Comparison of ENCODE assay signal across 8 cellular contexts in the genomic region with DNA sequence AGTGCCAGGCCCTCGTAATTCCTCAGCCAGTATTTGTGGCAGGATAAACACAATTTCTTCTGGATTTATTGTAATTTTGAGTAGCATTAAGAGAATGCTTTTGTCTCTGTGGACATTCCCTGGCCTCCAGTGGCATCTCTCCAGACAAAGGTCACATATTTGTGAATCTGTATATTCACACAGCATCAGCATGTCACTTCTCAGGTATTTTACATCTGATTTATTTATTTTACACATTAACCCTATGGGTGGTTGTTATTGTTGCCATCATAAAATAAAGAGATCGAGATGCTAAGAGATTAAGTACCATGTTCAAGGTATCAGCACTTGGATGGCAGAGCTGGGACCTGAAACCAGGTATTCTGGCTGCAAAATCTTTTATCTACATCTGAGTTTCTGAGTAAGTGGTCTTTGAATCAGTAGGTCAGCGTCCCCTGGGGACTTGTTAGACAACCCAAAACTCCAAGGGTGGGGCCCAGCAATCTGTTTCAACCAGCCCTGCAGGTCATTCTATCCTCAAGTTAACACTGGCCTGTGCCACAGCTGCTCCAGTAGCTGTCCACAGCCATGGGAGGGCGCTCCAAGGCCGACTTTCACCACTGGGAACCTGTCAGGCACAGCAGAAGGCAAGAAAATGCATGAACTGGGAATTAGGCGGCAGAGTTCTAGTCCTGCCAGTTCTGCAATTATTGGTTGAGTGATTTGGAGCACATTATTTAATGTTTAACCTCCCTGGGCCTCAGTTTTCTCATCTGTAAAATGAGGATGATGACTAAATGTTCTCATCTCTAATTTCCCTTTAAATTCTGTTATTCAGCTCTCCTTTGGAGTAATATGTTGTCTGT. TPM values are rescaled to one million over a fixed set of nuclear protein-coding genes. Genes with fewer than 3 reads are reported as not detected.
DNase-seq lines count a peak whose midpoint lies in the region; ATAC-seq and TF ChIP-seq lines count a peak whose summit lies in the region.

No MANE protein-coding gene starts in this region.

- H3K4me1 ChIP-seq in hepatocyte (ENCODE audit: insufficient read depth) = peaks cover 21% of the 10 kb centered on the region

- H3K9me3 ChIP-seq in hepatocyte (ENCODE audit: low read depth) = no peaks in the 10 kb centered on the region

- peak overlapping the region; percentile 98 for H3K27ac ChIP-seq in hepatocyte

- peaks cover 40% of the 10 kb centered on the region for H3K79me2 ChIP-seq in hepatocyte

- 34% methylated on average over 6 of the region's 6 CpGs for WGBS in hepatocyte (ENCODE audit: low lambda C conversion rate, missing lambda C conversion rate)

- POLR2A ChIA-PET in GM10248 (lab: Yijun Ruan, JAX) = no interaction called here

- no peaks in the 10 kb centered on the region for H3K36me3 ChIP-seq in hepatocyte (replicated peaks; ENCODE audit: insufficient read depth, low read depth)

- H2AFZ ChIP-seq in hepatocyte = no peak overlapping the region

- ATAC-seq in GM19463 (IDR thresholded peaks at IDR 0.05; ENCODE audit: unreplicated experiment) = no peak
- no peak for ATAC-seq in HG02840 (IDR thresholded peaks at IDR 0.05; ENCODE audit: low FRiP score, unreplicated experiment)

- TF ChIP-seq CTCF in GM10248 (IDR thresholded peaks at IDR 0.05; ENCODE audit: control extremely low read depth, extremely low read depth, low read depth, missing control alignments) (peak; percentile 91), hepatocyte (IDR thresholded peaks at IDR 0.05; ENCODE audit: poor library complexity) (peak; percentile 91)

- CTCF ChIA-PET in GM10248 (lab: Yijun Ruan, JAX) = interaction anchor here (0.8 to 2.2 kb wide), 30 partner anchors 12 to 741 kb away, joined by 3 to 21 read pairs (median 5); a partner anchor contains a TSS

- no peaks in the 10 kb centered on the region for H4K20me1 ChIP-seq in hepatocyte (ENCODE audit: insufficient read depth, poor library complexity, severe bottlenecking)

- H3K9me2 ChIP-seq in hepatocyte (replicated peaks; ENCODE audit: insufficient read depth) = no peaks in the 10 kb centered on the region

- H3K27me3 ChIP-seq in hepatocyte = no peaks in the 10 kb centered on the region

- H3K4me3 ChIP-seq in hepatocyte = peak overlapping the region; percentile 13

- peak; percentile 76 for DNase-seq in GM10248 (ENCODE audit: extremely low spot score)
- DNase-seq in NAMALWA (ENCODE audit: low spot score) = peak; percentile 77
- peak; percentile 23 to 72 (median 51) for DNase-seq in T-helper 1 cell
- DNase-seq in amniotic stem cell (lab: John Stamatoyannopoulos, UW) = peak; percentile 55
- peak; percentile 87 for DNase-seq in hepatocyte (ENCODE audit: low spot score)
- DNase-seq in stimulated activated CD4-positive, alpha-beta T cell treated with anti-CD3 and anti-CD28 coated beads, Interleukin-12 subunit alpha, Interleukin-12 subunit beta, amount 100 ng/mL, for 48 hours (ENCODE audit: low read depth in 2 of 3, low spot score in 1 of 3) = peak; percentile 69 to 81 (median 77)

- peak overlapping the region; percentile 75 for H3K4me2 ChIP-seq in hepatocyte

RNA-seq across cellular contexts. Expression of a gene that starts 17.6 kb away (rescaled TPM):
- total RNA-seq in hepatocyte = 148 and 206 TPM in 2 replicates
- 311 and 315 TPM in 2 replicates for polyA plus RNA-seq in hepatocyte
